In the genomic region with DNA sequence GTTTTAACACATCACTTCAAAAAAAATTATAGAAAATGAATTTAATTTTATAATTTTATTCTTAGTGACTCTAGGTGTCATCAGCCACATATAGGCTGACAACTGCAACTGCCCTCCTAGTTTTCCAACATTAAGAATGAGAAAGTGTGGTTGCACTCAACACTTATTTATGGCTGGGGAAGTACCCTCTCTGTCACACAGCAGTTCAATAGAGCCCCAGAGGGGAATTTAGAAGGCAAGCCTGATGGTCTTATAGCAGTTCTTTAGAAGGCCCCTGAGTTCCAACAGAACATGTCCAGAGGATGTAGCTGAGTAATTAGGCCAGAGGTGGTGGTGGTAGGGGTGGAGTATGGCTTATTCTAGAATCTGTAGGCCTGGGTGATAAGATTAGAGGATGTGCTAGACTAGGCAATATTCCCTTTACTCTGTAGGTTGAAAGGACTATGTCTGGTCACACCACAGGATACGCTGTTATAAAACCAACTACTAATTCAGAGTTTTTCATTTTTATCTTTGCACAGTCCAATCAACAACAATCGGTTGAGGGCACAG, we compare ENCODE assay signal across 9 cellular contexts.
A peak's percentile ranks its signal among the peaks of the same experiment; 100 is the strongest.
DNase-seq lines count a peak whose midpoint lies in the region; ATAC-seq and TF ChIP-seq lines count a peak whose summit lies in the region.
"Had no signal": no experiment of that assay in that cellular context is flagged by ENCODE, and none has a peak within 500 bp of the region (broad histone marks: within the 10 kb centered on the region; RNA-seq: fewer than 3 reads in every experiment).

No MANE protein-coding gene starts in this region.

- no peak overlapping the region for H3K27ac ChIP-seq in upper lobe of left lung
- H3K27ac ChIP-seq: thyroid gland had no signal

- peak overlapping the region; percentile 58 for H3K27ac Mint-ChIP-seq in stimulated activated memory B cell treated with anti-CD40 and anti-IgM and Interleukin-4, amounts not matched to agents 10 μg/mL and 1 μg/mL and 100 μg/mL, for 72 hours

- no peak for TF ChIP-seq EP300 in upper lobe of left lung (IDR thresholded peaks at IDR 0.05)

- no peaks in the 10 kb centered on the region for H3K4me1 Mint-ChIP-seq in stimulated activated memory B cell treated with anti-CD40 and anti-IgM and Interleukin-4, amounts not matched to agents 10 μg/mL and 1 μg/mL and 100 μg/mL, for 72 hours

- H3K4me3 ChIP-seq in upper lobe of left lung: no peak overlapping the region
- H3K4me3 ChIP-seq: thyroid gland had no signal

- DNase-seq in activated T-cell treated with anti-CD3 and anti-CD28 coated beads for 48 hours (ENCODE audit: low read depth) (peak; percentile 2), NCI-H2107 treated with DMSO at 0.1 percent for 48 hours (lab: John Stamatoyannopoulos, UW; ENCODE audit: unreplicated experiment) (no peak), upper lobe of left lung (no peak), NCI-H1436 treated with DMSO at 0.1 percent for 48 hours (lab: John Stamatoyannopoulos, UW) (no peak)
- no peak for DNase-seq in activated T-cell treated with anti-CD3 and anti-CD28 coated beads, Interleukin-2, amount 50 U/mL, for 1 hour
- DNase-seq: thyroid gland had no signal

- TF ChIP-seq CTCF in upper lobe of left lung (IDR thresholded peaks at IDR 0.05): no peak

- H3K9me3 Mint-ChIP-seq in stimulated activated memory B cell treated with anti-CD40 and anti-IgM and Interleukin-4, amounts not matched to agents 10 μg/mL and 1 μg/mL and 100 μg/mL, for 72 hours: peaks cover 3% of the 10 kb centered on the region

- H3K36me3 Mint-ChIP-seq in stimulated activated memory B cell treated with anti-CD40 and anti-IgM and Interleukin-4, amounts not matched to agents 10 μg/mL and 1 μg/mL and 100 μg/mL, for 72 hours: peaks cover 4% of the 10 kb centered on the region

- no peaks in the 10 kb centered on the region for H3K9me3 ChIP-seq in upper lobe of left lung
- H3K9me3 ChIP-seq: thyroid gland had no signal

- H3K27me3 ChIP-seq in upper lobe of left lung: no peaks in the 10 kb centered on the region
- H3K27me3 ChIP-seq: thyroid gland had no signal

- no peaks in the 10 kb centered on the region for H3K36me3 ChIP-seq in upper lobe of left lung
- H3K36me3 ChIP-seq: thyroid gland had no signal

- peaks cover 0 to 18% (median 7%) of the 10 kb centered on the region in 4 donors for H3K4me1 ChIP-seq in upper lobe of left lung

- no peak for TF ChIP-seq POLR2A in upper lobe of left lung (IDR thresholded peaks at IDR 0.05)

- no peak overlapping the region for H3K4me3 Mint-ChIP-seq in stimulated activated memory B cell treated with anti-CD40 and anti-IgM and Interleukin-4, amounts not matched to agents 10 μg/mL and 1 μg/mL and 100 μg/mL, for 72 hours

- 84 to 93% methylated on average over 2 of the region's 2 CpGs for WGBS in upper lobe of left lung, 2 donors

- no peaks in the 10 kb centered on the region for H3K27me3 Mint-ChIP-seq in stimulated activated memory B cell treated with anti-CD40 and anti-IgM and Interleukin-4, amounts not matched to agents 10 μg/mL and 1 μg/mL and 100 μg/mL, for 72 hours

- ATAC-seq in GM21825 (IDR thresholded peaks at IDR 0.05; ENCODE audit: unreplicated experiment): peak; percentile 98
- peak; percentile 99 for ATAC-seq in HG03442 (IDR thresholded peaks at IDR 0.05; ENCODE audit: unreplicated experiment)
- peak; percentile 95 for ATAC-seq in stimulated activated memory B cell treated with anti-CD40 and anti-IgM and Interleukin-4, amounts not matched to agents 10 μg/mL and 1 μg/mL and 100 μg/mL, for 72 hours
- ATAC-seq in upper lobe of left lung (ENCODE audit: low FRiP score in 2 of 2): no peak

Comparison
In these comparisons a context has a peak if more than half of its experiments do, and no peak if none do; other contexts are left out.
1. ATAC-seq: peak in GM21825 (single experiment), HG03442 (single experiment) and stimulated activated memory B cell treated with anti-CD40 and anti-IgM and Interleukin-4, amounts not matched to agents 10 μg/mL and 1 μg/mL and 100 μg/mL, for 72 hours (single experiment); none in upper lobe of left lung (0 of 2).